1 cellular context compared by ENCODE assay signal in the genomic region with DNA sequence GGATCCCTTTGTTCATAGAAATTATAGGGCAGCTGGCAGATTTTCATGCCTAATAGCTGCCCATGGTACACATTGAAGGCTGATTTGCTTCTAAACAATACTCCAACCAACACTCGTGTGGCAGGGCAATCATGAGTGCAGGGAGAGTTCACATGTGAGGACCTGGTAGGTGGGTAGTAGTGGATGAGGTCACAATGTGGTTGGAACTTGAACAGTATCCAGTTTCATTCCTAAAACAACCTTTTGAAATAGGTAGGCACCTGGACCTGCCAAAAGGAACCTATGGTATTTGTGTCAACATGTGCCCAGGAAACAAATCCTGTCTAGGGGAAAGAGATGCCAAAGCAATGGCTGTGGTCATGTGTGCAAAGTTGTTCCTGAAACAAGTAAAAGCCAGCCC.
TF ChIP-seq lines count a peak whose summit lies in the region.

No MANE protein-coding gene starts in this region.

TF ChIP-seq in GM12878, 131 proteins besides CTCF, POLR2A, EP300 and RAD21:
- TF ChIP-seq GATAD2B (conservative IDR thresholded peaks at IDR 0.05; ENCODE audit: low read depth): no peak
- no peak for TF ChIP-seq ATF7 (IDR thresholded peaks at IDR 0.05; ENCODE audit: low read depth)
- no peak for TF ChIP-seq NR2C1 (IDR thresholded peaks at IDR 0.05)
- TF ChIP-seq MTA2 (IDR thresholded peaks at IDR 0.05; ENCODE audit: low read depth): 0 out of 2 replicates have a peak, but pooled peaks have one; percentile 5
- no peak for TF ChIP-seq BCL3 (IDR thresholded peaks at IDR 0.05; ENCODE audit: borderline replicate concordance, insufficient read depth, low read depth, low read length, poor library complexity, severe bottlenecking)
- TF ChIP-seq, protein P1, sequence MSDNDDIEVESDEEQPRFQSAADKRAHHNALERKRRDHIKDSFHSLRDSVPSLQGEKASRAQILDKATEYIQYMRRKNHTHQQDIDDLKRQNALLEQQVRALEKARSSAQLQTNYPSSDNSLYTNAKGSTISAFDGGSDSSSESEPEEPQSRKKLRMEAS (IDR thresholded peaks at IDR 0.05; ENCODE audit: low read depth, low read length): no peak
- no peak for TF ChIP-seq REST (IDR thresholded peaks at IDR 0.05; ENCODE audit: low read depth, low read length)
- no peak for TF ChIP-seq SMAD1 (IDR thresholded peaks at IDR 0.05; ENCODE audit: low read depth, partially characterized antibody)
- 0 out of 2 replicates have a peak, but pooled peaks have one; percentile 2 for TF ChIP-seq NR2F1 (conservative IDR thresholded peaks at IDR 0.05)
- TF ChIP-seq RUNX3 (IDR thresholded peaks at IDR 0.05; ENCODE audit: low read length): peak; percentile 24; the same call in 1 of the 2 replicates
- TF ChIP-seq, protein P2, sequence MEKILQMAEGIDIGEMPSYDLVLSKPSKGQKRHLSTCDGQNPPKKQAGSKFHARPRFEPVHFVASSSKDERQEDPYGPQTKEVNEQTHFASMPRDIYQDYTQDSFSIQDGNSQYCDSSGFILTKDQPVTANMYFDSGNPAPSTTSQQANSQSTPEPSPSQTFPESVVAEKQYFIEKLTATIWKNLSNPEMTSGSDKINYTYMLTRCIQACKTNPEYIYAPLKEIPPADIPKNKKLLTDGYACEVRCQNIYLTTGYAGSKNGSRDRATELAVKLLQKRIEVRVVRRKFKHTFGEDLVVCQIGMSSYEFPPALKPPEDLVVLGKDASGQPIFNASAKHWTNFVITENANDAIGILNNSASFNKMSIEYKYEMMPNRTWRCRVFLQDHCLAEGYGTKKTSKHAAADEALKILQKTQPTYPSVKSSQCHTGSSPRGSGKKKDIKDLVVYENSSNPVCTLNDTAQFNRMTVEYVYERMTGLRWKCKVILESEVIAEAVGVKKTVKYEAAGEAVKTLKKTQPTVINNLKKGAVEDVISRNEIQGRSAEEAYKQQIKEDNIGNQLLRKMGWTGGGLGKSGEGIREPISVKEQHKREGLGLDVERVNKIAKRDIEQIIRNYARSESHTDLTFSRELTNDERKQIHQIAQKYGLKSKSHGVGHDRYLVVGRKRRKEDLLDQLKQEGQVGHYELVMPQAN (conservative IDR thresholded peaks at IDR 0.05): no peak
- TF ChIP-seq KDM1A (IDR thresholded peaks at IDR 0.05; ENCODE audit: borderline replicate concordance): no peak
- no peak for TF ChIP-seq SUZ12 (IDR thresholded peaks at IDR 0.05; ENCODE audit: unreplicated experiment)
- TF ChIP-seq CHD4 (IDR thresholded peaks at IDR 0.05): no peak
- no peak for TF ChIP-seq FOXM1 (IDR thresholded peaks at IDR 0.05; ENCODE audit: low read depth, low read length)
- peak in 1 of 2 experiments; percentile 17; a peak in 1 of 4 replicates for TF ChIP-seq BHLHE40 (IDR thresholded peaks at IDR 0.05; ENCODE audit: borderline replicate concordance in 1 of 2, low read depth in 2 of 2, low read length in 1 of 2)
- TF ChIP-seq IKZF1 (conservative IDR thresholded peaks at IDR 0.05): peak; percentile 47
- TF ChIP-seq MYB (IDR thresholded peaks at IDR 0.05; ENCODE audit: borderline replicate concordance, low read depth, low read length): no peak
